In genomic region chr1:236103059-236103458, GRCh38 we compare ENCODE assay signal across 23 cellular contexts. TPM values are rescaled to one million over a fixed set of nuclear protein-coding genes. Genes with fewer than 3 reads are reported as not detected.
DNase-seq lines count a peak whose midpoint lies in the region; ATAC-seq and TF ChIP-seq lines count a peak whose summit lies in the region.
"Had no signal": no experiment of that assay in that cellular context is flagged by ENCODE, and none has a peak within 500 bp of the region (broad histone marks: within the 10 kb centered on the region; RNA-seq: fewer than 3 reads in every experiment).

No MANE protein-coding gene starts in this region.

- H3K23ac ChIP-seq in mesendoderm (ENCODE audit: low read length), result no peak overlapping the region

- no peak overlapping the region for H2AK5ac ChIP-seq in mesendoderm (ENCODE audit: low read length)

- H2BK15ac ChIP-seq in mesendoderm (replicated peaks; ENCODE audit: low read depth), result no peak overlapping the region

- no CpG with 5 or more reads among the region's 7 CpGs for WGBS in mesendoderm (ENCODE audit: extremely low coverage, insufficient coverage, low lambda C conversion rate)

- no peaks in the 10 kb centered on the region for H3K9me3 Mint-ChIP-seq in WTC11
- H3K9me3 Mint-ChIP-seq: activated naive CD8-positive, alpha-beta T cell treated with anti-CD3 and anti-CD28 coated beads for 36 hours; activated T-cell treated with anti-CD3 and anti-CD28 coated beads, Interleukin-2, amount 50 U/mL, for 24 hours; memory B cell; nephron progenitor cell; stimulated activated memory B cell treated with anti-CD40 and anti-IgM and Interleukin-4, amounts not matched to agents 10 μg/mL and 1 μg/mL and 100 μg/mL, for 72 hours had no signal

- POLR2A ChIA-PET in WTC11 (lab: Charles Lee), result interaction anchor here (0.9 kb wide), 1 partner anchor 10 kb away, joined by 3 read pairs; no protein-coding TSS in a partner anchor

- peak overlapping the region; percentile 41 for H3K4me3 Mint-ChIP-seq in WTC11
- H3K4me3 Mint-ChIP-seq: activated naive CD8-positive, alpha-beta T cell treated with anti-CD3 and anti-CD28 coated beads for 36 hours; activated T-cell treated with anti-CD3 and anti-CD28 coated beads, Interleukin-2, amount 50 U/mL, for 24 hours; memory B cell; nephron progenitor cell; stimulated activated memory B cell treated with anti-CD40 and anti-IgM and Interleukin-4, amounts not matched to agents 10 μg/mL and 1 μg/mL and 100 μg/mL, for 72 hours had no signal

- no peaks in the 10 kb centered on the region for H3K36me3 ChIP-seq in HUES48 (ENCODE audit: control insufficient read depth, insufficient read depth, low read length)
- no peaks in the 10 kb centered on the region for H3K36me3 ChIP-seq in mesendoderm (ENCODE audit: control insufficient read depth, insufficient read depth, low read length)
- H3K36me3 ChIP-seq in left ventricle myocardium inferior, result no peaks in the 10 kb centered on the region
- H3K36me3 ChIP-seq: gastroesophageal sphincter, MG63, pancreas had no signal

- H2BK5ac ChIP-seq in mesendoderm (ENCODE audit: low read length), result no peak overlapping the region

- peak overlapping the region; percentile 25 for H3K56ac ChIP-seq in mesendoderm (ENCODE audit: low read length)

- peaks cover 3% of the 10 kb centered on the region; the same call in 1 of the 2 replicates for H3K27me3 Mint-ChIP-seq in WTC11 (ENCODE audit: low read depth)
- H3K27me3 Mint-ChIP-seq: activated naive CD8-positive, alpha-beta T cell treated with anti-CD3 and anti-CD28 coated beads for 36 hours had no signal

- no peak overlapping the region for H2BK120ac ChIP-seq in mesendoderm (ENCODE audit: low read depth, low read length)

- intact Hi-C loops in left ventricle myocardium inferior (cut with micrococcal nuclease), result loop anchor here (10.0 kb wide), 1 partner anchor 672 kb away; no protein-coding TSS in a partner anchor

- H3K9me3 ChIP-seq in HUES48 (ENCODE audit: control insufficient read depth, insufficient read depth, low read length) (no peaks in the 10 kb centered on the region), left ventricle myocardium inferior (replicated peaks) (no peaks in the 10 kb centered on the region)
- H3K9me3 ChIP-seq: gastroesophageal sphincter, pancreas had no signal

- H3K27ac ChIP-seq in HUES48 (ENCODE audit: low read depth, low read length) (no peak overlapping the region), mesendoderm (ENCODE audit: low read depth, low read length) (no peak overlapping the region), left ventricle myocardium inferior (replicated peaks) (no peak overlapping the region)
- H3K27ac ChIP-seq: 22Rv1, gastroesophageal sphincter, KMS-11, pancreas, RWPE1 had no signal

- H3K79me1 ChIP-seq in mesendoderm (ENCODE audit: low read length), result no peaks in the 10 kb centered on the region

- DNase-seq in DMS53 (lab: John Stamatoyannopoulos, UW), result peak; percentile 30
- DNase-seq in DMS53 treated with DMSO at 0.1 percent for 48 hours (lab: John Stamatoyannopoulos, UW; ENCODE audit: unreplicated experiment), result no peak
- DNase-seq in WTC11 (ENCODE audit: low spot score), result peak; percentile 56
- peak; percentile 33 for DNase-seq in mesendoderm
- no peak for DNase-seq in left ventricle myocardium inferior
- DNase-seq in NCI-H510A (lab: John Stamatoyannopoulos, UW), result no peak
- DNase-seq: MG63, NCI-H1105 treated with DMSO at 0.1 percent for 48 hours, NCI-H2029 had no signal

- no peaks in the 10 kb centered on the region for H3K36me3 Mint-ChIP-seq in WTC11
- H3K36me3 Mint-ChIP-seq: activated naive CD8-positive, alpha-beta T cell treated with anti-CD3 and anti-CD28 coated beads for 36 hours; memory B cell; stimulated activated memory B cell treated with anti-CD40 and anti-IgM and Interleukin-4, amounts not matched to agents 10 μg/mL and 1 μg/mL and 100 μg/mL, for 72 hours had no signal

- H3K4me3 ChIP-seq in HUES48 (ENCODE audit: low read depth, low read length) (peak overlapping the region; percentile 29; the same call in 1 of the 2 replicates), mesendoderm (ENCODE audit: low read length) (no peak overlapping the region), left ventricle myocardium inferior (no peak overlapping the region)
- H3K4me3 ChIP-seq: gastroesophageal sphincter, GM12878, MG63, pancreas had no signal

- no peak overlapping the region for H3K4me2 ChIP-seq in mesendoderm (ENCODE audit: low read length)
- H3K4me2 ChIP-seq: KMS-11 had no signal

- no peak overlapping the region for H4K5ac ChIP-seq in mesendoderm (ENCODE audit: low read length)

- TF ChIP-seq CTCF in WTC11 (IDR thresholded peaks at IDR 0.05) (no peak), left ventricle myocardium inferior (IDR thresholded peaks at IDR 0.05; ENCODE audit: borderline replicate concordance) (no peak)

- H3K27ac Mint-ChIP-seq in WTC11, result no peak overlapping the region
- H3K27ac Mint-ChIP-seq: activated naive CD8-positive, alpha-beta T cell treated with anti-CD3 and anti-CD28 coated beads for 36 hours; activated T-cell treated with anti-CD3 and anti-CD28 coated beads, Interleukin-2, amount 50 U/mL, for 24 hours; memory B cell; nephron progenitor cell; stimulated activated memory B cell treated with anti-CD40 and anti-IgM and Interleukin-4, amounts not matched to agents 10 μg/mL and 1 μg/mL and 100 μg/mL, for 72 hours had no signal

- H3K4me1 Mint-ChIP-seq in WTC11, result peaks cover 13% of the 10 kb centered on the region
- H3K4me1 Mint-ChIP-seq: stimulated activated memory B cell treated with anti-CD40 and anti-IgM and Interleukin-4, amounts not matched to agents 10 μg/mL and 1 μg/mL and 100 μg/mL, for 72 hours had no signal

- H3K27me3 ChIP-seq in HUES48 (ENCODE audit: control insufficient read depth, insufficient read depth, low read length), result no peaks in the 10 kb centered on the region
- H3K27me3 ChIP-seq in mesendoderm (ENCODE audit: insufficient read depth, low read length, poor library complexity), result no peaks in the 10 kb centered on the region
- peaks cover 4% of the 10 kb centered on the region for H3K27me3 ChIP-seq in left ventricle myocardium inferior (ENCODE audit: low read depth)
- H3K27me3 ChIP-seq: MG63, pancreas had no signal

- H3K4me1 ChIP-seq in HUES48 (ENCODE audit: control insufficient read depth, insufficient read depth, low read length), result peaks cover 8% of the 10 kb centered on the region
- no peaks in the 10 kb centered on the region for H3K4me1 ChIP-seq in mesendoderm (ENCODE audit: control insufficient read depth, low read depth, low read length)
- no peaks in the 10 kb centered on the region for H3K4me1 ChIP-seq in left ventricle myocardium inferior
- H3K4me1 ChIP-seq: gastroesophageal sphincter, pancreas had no signal

- peak; percentile 84 for ATAC-seq in WTC11
- no peak for ATAC-seq in HG03159 (IDR thresholded peaks at IDR 0.05; ENCODE audit: unreplicated experiment)

- H3K79me2 ChIP-seq in mesendoderm (ENCODE audit: control insufficient read depth, insufficient read depth, low read length), result no peaks in the 10 kb centered on the region

- CTCF ChIA-PET in WTC11 (lab: Charles Lee), result interaction anchor here (0.7 to 1.2 kb wide), 5 partner anchors 30 to 429 kb away, joined by 3 to 4 read pairs (median 3); no protein-coding TSS in a partner anchor

- no peak overlapping the region for H3K4ac ChIP-seq in mesendoderm (ENCODE audit: low read depth, low read length)

- H3K9ac ChIP-seq in HUES48 (ENCODE audit: low read depth, low read length) (no peak overlapping the region), mesendoderm (ENCODE audit: low read length) (no peak overlapping the region)
- H3K9ac ChIP-seq: KMS-11 had no signal

- no peak overlapping the region for H3K18ac ChIP-seq in mesendoderm (ENCODE audit: low read length)

- no peak overlapping the region for H4K8ac ChIP-seq in mesendoderm (ENCODE audit: low read depth, low read length)

TF ChIP-seq in WTC11, 78 proteins besides CTCF, POLR2A, EP300 and RAD21:
- TF ChIP-seq HMGXB4 (CRISPR knock-in tag; IDR thresholded peaks at IDR 0.05) (0 out of 2 replicates have a peak, but pooled peaks have one; percentile 4), SOX15 (CRISPR knock-in tag; IDR thresholded peaks at IDR 0.05) (no peak)

RNA-seq across cellular contexts. Expression of gene NID1, which starts 38.2 kb away (rescaled TPM):
- total RNA-seq in WTC11 (2021) (19.2 to 29.8 TPM (median 28.6 TPM) in 3 replicates), left ventricle myocardium inferior (40.4 TPM)
- polyA plus RNA-seq in mesendoderm (2013, experiment 1 of 2), result 10.6 TPM
- 10.4 TPM for polyA plus RNA-seq in mesendoderm (2013, experiment 2 of 2)
- total RNA-seq: HT-29 had no signal

RNA-seq across cellular contexts. Expression of gene GPR137B, which starts 39.3 kb away (rescaled TPM):
- 6.3 to 8.8 TPM (median 7.1 TPM) in 3 replicates for total RNA-seq in WTC11 (2021)
- polyA plus RNA-seq in mesendoderm (2013, experiment 1 of 2), result 1.9 TPM
- 2.0 TPM for polyA plus RNA-seq in mesendoderm (2013, experiment 2 of 2)
- total RNA-seq in left ventricle myocardium inferior, result 36.7 TPM

Comparison
In these comparisons a context has a peak if more than half of its experiments do, and no peak if none do; other contexts are left out.
1. DNase-seq: peak in DMS53 (single experiment), WTC11 (single experiment) and mesendoderm (single experiment); none in DMS53 treated with DMSO at 0.1 percent for 48 hours (single experiment), left ventricle myocardium inferior (single experiment) and NCI-H510A (single experiment).